In the genomic region with DNA sequence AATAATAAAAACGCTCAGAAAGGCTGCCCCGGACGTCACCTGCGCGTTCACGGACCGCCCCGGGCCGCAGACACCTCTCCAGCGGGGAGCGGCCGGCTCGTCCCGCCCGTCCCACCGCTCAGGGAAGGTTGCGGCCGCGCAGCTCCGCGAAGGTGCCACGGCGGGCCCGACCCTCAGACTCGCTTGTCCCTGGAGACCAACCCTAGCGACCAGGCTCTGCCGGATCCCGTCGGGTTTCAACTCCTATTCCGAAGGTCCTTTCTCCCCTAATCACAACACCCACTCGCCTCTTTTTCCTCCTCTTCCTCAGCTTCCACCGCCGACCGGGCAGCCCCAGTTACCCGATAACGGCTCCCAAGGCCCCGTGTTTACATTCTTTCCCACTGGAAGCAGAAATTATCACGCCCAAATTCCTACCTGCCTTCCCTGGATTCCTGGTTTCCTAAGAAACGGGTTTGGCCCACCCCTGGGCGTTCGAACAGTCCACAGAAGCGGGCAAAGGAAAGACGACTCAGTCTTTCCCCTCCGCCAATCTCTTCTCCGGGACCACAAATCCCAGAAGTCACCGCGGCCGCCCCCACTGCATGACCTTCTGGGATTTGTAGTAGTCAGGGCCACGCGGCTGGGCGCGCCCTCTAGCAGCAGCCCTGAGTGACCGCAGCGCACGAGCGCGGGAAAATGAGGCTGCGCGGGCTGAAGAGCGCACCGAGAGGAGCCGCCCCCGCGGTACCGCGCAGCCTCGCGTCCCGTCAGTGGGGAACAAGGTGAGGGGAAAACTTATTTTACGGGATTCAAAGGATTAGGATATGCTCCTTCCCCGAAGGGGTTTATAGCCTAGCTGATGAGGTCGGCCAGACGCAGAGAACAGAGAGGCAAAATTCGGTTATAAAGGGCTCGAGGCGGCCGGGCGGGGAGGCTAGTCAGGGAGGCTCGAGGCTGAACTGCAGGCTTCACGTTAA, we compare ENCODE assay signal across 1 cellular context.
TF ChIP-seq lines count a peak whose summit lies in the region.

A gene with protein sequence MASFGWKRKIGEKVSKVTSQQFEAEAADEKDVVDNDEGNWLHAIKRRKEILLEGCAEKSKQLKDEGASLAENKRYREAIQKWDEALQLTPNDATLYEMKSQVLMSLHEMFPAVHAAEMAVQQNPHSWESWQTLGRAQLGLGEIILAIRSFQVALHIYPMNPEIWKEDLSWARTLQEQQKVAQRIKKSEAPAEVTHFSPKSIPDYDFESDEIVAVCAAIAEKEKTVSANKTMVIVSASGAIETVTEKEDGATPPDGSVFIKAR (minus strand): TSS at position 555 of the 959 bp plus-strand sequence. CDS start 8,943 bp downstream, outside the sequence.

TF ChIP-seq in HepG2, 621 proteins besides CTCF, POLR2A, EP300 and RAD21 (continued from another document and continues in another):
- TF ChIP-seq, protein P1, sequence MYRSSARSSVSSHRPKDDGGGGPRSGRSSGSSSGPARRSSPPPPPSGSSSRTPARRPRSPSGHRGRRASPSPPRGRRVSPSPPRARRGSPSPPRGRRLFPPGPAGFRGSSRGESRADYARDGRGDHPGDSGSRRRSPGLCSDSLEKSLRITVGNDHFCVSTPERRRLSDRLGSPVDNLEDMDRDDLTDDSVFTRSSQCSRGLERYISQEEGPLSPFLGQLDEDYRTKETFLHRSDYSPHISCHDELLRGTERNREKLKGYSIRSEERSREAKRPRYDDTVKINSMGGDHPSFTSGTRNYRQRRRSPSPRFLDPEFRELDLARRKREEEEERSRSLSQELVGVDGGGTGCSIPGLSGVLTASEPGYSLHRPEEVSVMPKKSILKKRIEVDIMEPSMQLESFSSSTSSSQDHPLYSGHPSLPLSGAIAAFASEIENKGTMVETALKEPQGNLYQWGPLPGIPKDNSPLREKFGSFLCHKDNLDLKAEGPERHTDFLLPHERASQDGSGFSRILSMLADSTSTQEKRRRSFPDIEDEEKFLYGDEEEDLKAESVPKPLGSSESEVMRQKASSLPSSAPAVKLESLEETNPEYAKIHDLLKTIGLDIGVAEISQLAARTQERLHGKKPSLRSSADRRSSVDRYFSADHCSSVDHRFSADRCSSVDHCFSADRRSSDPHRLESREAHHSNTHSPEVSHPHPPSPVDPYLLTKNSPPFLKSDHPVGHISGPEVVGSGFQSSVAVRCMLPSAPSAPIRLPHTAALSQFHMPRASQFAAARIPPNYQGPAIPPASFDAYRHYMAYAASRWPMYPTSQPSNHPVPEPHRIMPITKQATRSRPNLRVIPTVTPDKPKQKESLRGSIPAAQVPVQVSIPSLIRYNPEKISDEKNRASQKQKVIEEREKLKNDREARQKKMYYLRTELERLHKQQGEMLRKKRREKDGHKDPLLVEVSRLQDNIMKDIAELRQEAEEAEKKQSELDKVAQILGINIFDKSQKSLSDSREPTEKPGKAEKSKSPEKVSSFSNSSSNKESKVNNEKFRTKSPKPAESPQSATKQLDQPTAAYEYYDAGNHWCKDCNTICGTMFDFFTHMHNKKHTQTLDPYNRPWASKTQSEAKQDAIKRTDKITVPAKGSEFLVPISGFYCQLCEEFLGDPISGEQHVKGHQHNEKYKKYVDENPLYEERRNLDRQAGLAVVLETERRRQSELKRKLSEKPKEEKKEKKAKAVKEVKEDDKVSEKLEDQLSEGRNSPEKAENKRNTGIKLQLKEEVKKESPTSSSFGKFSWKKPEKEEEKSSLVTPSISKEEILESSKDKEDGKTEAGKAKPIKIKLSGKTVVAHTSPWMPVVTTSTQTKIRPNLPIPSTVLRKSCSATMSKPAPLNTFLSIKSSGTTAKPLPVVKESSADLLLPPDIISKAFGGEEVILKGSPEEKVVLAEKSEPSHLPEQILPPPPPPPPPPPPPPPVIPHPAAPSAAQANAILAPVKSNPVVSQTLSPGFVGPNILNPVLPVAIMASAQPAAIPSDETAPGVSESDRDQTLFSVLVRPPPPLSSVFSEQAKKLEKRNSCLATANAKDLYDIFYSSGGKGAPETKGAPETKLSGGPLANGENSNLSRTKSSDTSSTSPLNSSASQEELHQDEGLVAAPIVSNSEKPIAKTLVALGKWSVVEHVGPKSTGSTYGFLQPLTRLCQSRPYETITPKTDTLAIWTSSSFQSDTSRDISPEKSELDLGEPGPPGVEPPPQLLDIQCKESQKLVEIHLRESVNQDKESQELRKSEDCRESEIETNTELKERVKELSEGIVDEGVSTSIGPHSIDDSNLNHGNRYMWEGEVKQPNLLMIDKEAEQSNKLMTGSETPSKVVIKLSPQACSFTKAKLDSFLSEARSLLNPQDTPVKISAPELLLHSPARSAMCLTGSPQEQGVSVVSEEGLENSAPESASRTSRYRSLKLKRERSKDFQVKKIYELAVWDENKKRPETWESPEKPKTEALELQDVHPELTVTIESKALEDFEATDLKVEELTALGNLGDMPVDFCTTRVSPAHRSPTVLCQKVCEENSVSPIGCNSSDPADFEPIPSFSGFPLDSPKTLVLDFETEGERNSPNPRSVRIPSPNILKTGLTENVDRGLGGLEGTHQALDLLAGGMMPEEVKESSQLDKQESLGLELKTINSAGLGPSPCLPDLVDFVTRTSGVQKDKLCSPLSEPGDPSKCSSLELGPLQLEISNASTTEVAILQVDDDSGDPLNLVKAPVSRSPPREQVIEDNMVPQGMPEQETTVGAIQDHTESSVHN (CRISPR knock-in tag; IDR thresholded peaks at IDR 0.05) = no peak
- no peak for TF ChIP-seq ZNF326 (CRISPR knock-in tag; IDR thresholded peaks at IDR 0.05; ENCODE audit: borderline replicate concordance)
- no peak for TF ChIP-seq MTA1 (CRISPR knock-in tag; IDR thresholded peaks at IDR 0.05; ENCODE audit: borderline replicate concordance)
- TF ChIP-seq ADNP (CRISPR knock-in tag; IDR thresholded peaks at IDR 0.05) = no peak
- no peak for TF ChIP-seq ZNF260 (CRISPR knock-in tag; IDR thresholded peaks at IDR 0.05; ENCODE audit: borderline replicate concordance, low read depth)
- TF ChIP-seq, protein P2, sequence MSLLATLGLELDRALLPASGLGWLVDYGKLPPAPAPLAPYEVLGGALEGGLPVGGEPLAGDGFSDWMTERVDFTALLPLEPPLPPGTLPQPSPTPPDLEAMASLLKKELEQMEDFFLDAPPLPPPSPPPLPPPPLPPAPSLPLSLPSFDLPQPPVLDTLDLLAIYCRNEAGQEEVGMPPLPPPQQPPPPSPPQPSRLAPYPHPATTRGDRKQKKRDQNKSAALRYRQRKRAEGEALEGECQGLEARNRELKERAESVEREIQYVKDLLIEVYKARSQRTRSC (CRISPR knock-in tag; IDR thresholded peaks at IDR 0.05; ENCODE audit: low read depth) = no peak
- no peak for TF ChIP-seq ZNF713 (CRISPR knock-in tag; IDR thresholded peaks at IDR 0.05)
- TF ChIP-seq ZNF569 (CRISPR knock-in tag; IDR thresholded peaks at IDR 0.05; ENCODE audit: borderline replicate concordance) = no peak; the same call in 1 of the 2 replicates
- TF ChIP-seq, protein P3, sequence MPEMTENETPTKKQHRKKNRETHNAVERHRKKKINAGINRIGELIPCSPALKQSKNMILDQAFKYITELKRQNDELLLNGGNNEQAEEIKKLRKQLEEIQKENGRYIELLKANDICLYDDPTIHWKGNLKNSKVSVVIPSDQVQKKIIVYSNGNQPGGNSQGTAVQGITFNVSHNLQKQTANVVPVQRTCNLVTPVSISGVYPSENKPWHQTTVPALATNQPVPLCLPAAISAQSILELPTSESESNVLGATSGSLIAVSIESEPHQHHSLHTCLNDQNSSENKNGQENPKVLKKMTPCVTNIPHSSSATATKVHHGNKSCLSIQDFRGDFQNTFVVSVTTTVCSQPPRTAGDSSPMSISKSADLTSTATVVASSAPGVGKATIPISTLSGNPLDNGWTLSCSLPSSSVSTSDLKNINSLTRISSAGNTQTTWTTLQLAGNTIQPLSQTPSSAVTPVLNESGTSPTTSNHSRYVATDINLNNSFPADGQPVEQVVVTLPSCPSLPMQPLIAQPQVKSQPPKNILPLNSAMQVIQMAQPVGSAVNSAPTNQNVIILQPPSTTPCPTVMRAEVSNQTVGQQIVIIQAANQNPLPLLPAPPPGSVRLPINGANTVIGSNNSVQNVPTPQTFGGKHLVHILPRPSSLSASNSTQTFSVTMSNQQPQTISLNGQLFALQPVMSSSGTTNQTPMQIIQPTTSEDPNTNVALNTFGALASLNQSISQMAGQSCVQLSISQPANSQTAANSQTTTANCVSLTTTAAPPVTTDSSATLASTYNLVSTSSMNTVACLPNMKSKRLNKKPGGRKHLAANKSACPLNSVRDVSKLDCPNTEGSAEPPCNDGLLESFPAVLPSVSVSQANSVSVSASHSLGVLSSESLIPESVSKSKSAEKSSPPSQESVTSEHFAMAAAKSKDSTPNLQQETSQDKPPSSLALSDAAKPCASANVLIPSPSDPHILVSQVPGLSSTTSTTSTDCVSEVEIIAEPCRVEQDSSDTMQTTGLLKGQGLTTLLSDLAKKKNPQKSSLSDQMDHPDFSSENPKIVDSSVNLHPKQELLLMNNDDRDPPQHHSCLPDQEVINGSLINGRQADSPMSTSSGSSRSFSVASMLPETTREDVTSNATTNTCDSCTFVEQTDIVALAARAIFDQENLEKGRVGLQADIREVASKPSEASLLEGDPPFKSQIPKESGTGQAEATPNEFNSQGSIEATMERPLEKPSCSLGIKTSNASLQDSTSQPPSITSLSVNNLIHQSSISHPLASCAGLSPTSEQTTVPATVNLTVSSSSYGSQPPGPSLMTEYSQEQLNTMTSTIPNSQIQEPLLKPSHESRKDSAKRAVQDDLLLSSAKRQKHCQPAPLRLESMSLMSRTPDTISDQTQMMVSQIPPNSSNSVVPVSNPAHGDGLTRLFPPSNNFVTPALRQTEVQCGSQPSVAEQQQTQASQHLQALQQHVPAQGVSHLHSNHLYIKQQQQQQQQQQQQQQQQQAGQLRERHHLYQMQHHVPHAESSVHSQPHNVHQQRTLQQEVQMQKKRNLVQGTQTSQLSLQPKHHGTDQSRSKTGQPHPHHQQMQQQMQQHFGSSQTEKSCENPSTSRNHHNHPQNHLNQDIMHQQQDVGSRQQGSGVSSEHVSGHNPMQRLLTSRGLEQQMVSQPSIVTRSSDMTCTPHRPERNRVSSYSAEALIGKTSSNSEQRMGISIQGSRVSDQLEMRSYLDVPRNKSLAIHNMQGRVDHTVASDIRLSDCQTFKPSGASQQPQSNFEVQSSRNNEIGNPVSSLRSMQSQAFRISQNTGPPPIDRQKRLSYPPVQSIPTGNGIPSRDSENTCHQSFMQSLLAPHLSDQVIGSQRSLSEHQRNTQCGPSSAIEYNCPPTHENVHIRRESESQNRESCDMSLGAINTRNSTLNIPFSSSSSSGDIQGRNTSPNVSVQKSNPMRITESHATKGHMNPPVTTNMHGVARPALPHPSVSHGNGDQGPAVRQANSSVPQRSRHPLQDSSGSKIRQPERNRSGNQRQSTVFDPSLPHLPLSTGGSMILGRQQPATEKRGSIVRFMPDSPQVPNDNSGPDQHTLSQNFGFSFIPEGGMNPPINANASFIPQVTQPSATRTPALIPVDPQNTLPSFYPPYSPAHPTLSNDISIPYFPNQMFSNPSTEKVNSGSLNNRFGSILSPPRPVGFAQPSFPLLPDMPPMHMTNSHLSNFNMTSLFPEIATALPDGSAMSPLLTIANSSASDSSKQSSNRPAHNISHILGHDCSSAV (CRISPR knock-in tag; IDR thresholded peaks at IDR 0.05; ENCODE audit: borderline replicate concordance) = no peak
- no peak for TF ChIP-seq JDP2 (CRISPR knock-in tag; IDR thresholded peaks at IDR 0.05; ENCODE audit: borderline replicate concordance)
- TF ChIP-seq, protein P4, sequence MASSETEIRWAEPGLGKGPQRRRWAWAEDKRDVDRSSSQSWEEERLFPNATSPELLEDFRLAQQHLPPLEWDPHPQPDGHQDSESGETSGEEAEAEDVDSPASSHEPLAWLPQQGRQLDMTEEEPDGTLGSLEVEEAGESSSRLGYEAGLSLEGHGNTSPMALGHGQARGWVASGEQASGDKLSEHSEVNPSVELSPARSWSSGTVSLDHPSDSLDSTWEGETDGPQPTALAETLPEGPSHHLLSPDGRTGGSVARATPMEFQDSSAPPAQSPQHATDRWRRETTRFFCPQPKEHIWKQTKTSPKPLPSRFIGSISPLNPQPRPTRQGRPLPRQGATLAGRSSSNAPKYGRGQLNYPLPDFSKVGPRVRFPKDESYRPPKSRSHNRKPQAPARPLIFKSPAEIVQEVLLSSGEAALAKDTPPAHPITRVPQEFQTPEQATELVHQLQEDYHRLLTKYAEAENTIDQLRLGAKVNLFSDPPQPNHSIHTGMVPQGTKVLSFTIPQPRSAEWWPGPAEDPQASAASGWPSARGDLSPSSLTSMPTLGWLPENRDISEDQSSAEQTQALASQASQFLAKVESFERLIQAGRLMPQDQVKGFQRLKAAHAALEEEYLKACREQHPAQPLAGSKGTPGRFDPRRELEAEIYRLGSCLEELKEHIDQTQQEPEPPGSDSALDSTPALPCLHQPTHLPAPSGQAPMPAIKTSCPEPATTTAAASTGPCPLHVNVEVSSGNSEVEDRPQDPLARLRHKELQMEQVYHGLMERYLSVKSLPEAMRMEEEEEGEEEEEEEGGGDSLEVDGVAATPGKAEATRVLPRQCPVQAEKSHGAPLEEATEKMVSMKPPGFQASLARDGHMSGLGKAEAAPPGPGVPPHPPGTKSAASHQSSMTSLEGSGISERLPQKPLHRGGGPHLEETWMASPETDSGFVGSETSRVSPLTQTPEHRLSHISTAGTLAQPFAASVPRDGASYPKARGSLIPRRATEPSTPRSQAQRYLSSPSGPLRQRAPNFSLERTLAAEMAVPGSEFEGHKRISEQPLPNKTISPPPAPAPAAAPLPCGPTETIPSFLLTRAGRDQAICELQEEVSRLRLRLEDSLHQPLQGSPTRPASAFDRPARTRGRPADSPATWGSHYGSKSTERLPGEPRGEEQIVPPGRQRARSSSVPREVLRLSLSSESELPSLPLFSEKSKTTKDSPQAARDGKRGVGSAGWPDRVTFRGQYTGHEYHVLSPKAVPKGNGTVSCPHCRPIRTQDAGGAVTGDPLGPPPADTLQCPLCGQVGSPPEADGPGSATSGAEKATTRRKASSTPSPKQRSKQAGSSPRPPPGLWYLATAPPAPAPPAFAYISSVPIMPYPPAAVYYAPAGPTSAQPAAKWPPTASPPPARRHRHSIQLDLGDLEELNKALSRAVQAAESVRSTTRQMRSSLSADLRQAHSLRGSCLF (CRISPR knock-in tag; IDR thresholded peaks at IDR 0.05; ENCODE audit: borderline replicate concordance) = no peak
- peak; percentile 60; the same call in 1 of the 2 replicates for TF ChIP-seq RXRA (CRISPR knock-in tag; IDR thresholded peaks at IDR 0.05)
- no peak for TF ChIP-seq ZFYVE20 (CRISPR knock-in tag; IDR thresholded peaks at IDR 0.05; ENCODE audit: borderline replicate concordance, low read depth)
- TF ChIP-seq KDM5A (IDR thresholded peaks at IDR 0.05; ENCODE audit: borderline replicate concordance, low read length) = peak; percentile 61; the same call in 1 of the 2 replicates
- TF ChIP-seq, protein P5, sequence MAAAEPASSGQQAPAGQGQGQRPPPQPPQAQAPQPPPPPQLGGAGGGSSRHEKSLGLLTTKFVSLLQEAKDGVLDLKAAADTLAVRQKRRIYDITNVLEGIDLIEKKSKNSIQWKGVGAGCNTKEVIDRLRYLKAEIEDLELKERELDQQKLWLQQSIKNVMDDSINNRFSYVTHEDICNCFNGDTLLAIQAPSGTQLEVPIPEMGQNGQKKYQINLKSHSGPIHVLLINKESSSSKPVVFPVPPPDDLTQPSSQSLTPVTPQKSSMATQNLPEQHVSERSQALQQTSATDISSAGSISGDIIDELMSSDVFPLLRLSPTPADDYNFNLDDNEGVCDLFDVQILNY (CRISPR knock-in tag; conservative IDR thresholded peaks at IDR 0.05) = peak; percentile 97
- TF ChIP-seq ZNF253 (CRISPR knock-in tag; IDR thresholded peaks at IDR 0.05; ENCODE audit: borderline replicate concordance) = no peak
- no peak for TF ChIP-seq SKI (IDR thresholded peaks at IDR 0.05; ENCODE audit: partially characterized antibody)
- peak; percentile 54 for TF ChIP-seq NFYB (CRISPR knock-in tag; IDR thresholded peaks at IDR 0.05)
- peak; percentile 49 for TF ChIP-seq ZNF614 (CRISPR knock-in tag; IDR thresholded peaks at IDR 0.05; ENCODE audit: borderline replicate concordance)
- TF ChIP-seq JUNB (CRISPR knock-in tag; IDR thresholded peaks at IDR 0.05; ENCODE audit: borderline replicate concordance) = no peak
- TF ChIP-seq ZNF451 (CRISPR knock-in tag; IDR thresholded peaks at IDR 0.05) = 0 out of 2 replicates have a peak, but pooled peaks have one; percentile 82
- no peak for TF ChIP-seq ZNF780A (CRISPR knock-in tag; IDR thresholded peaks at IDR 0.05)
